In genomic region chr4:53586121-53586816, GRCh38 we compare ENCODE assay signal across 12 cellular contexts. TPM values are rescaled to one million over a fixed set of nuclear protein-coding genes. Genes with fewer than 3 reads are reported as not detected.
DNase-seq lines count a peak whose midpoint lies in the region; FAIRE-seq and TF ChIP-seq lines count a peak whose summit lies in the region.
"Had no signal": no experiment of that assay in that cellular context is flagged by ENCODE, and none has a peak within 500 bp of the region (broad histone marks: within the 10 kb centered on the region; RNA-seq: fewer than 3 reads in every experiment).

No MANE protein-coding gene starts in this region.

- no peak for FAIRE-seq in frontal cortex (lab: Jason Lieb, UNC)

- intact Hi-C loops in transverse colon (cut with DNase I; ENCODE audit: low total_unique reads) = no loop called here

- TF ChIP-seq POLR2A in transverse colon (IDR thresholded peaks at IDR 0.05) = no peak

- H3K9me3 ChIP-seq in adipocyte (ENCODE audit: control insufficient read depth, low read length) (no peaks in the 10 kb centered on the region), transverse colon (no peaks in the 10 kb centered on the region)
- H3K9me3 ChIP-seq: BLaER1 had no signal

- H3K4me1 ChIP-seq in adipocyte (ENCODE audit: control insufficient read depth, insufficient read depth, low read length) = peaks cover 7% of the 10 kb centered on the region
- peaks cover 0 to 35% (median 21%) of the 10 kb centered on the region in 4 donors for H3K4me1 ChIP-seq in transverse colon

- H3K36me3 ChIP-seq in adipocyte (ENCODE audit: control insufficient read depth, insufficient read depth, low read length, severe bottlenecking) = no peaks in the 10 kb centered on the region
- no peaks in the 10 kb centered on the region for H3K36me3 ChIP-seq in transverse colon
- H3K36me3 ChIP-seq: BLaER1 had no signal

- peak overlapping the region; percentile 59; the same call in 1 of the 2 replicates for H3K27ac ChIP-seq in 22Rv1
- H3K27ac ChIP-seq in transverse colon = peak overlapping the region in 1 of 4 donors; percentile 24
- H3K27ac ChIP-seq: BLaER1 had no signal

- TF ChIP-seq CTCF in 22Rv1 (IDR thresholded peaks at IDR 0.05) (no peak), fibroblast of villous mesenchyme (IDR thresholded peaks at IDR 0.05; ENCODE audit: insufficient read depth, low read depth, low read length) (no peak), transverse colon (IDR thresholded peaks at IDR 0.05) (no peak)

- H3K9ac ChIP-seq in adipocyte (ENCODE audit: low read length) = no peak overlapping the region
- H3K9ac ChIP-seq: BLaER1 had no signal

- WGBS in transverse colon (ENCODE audit: low coverage in 1 of 2), 2 donors = 68 to 78% methylated on average over 6 of the region's 6 CpGs

- in situ Hi-C loops in transverse colon (cut with MboI; ENCODE audit: low pct_ligation_motif_present in 1 of 4, low pct_unique_long_range_greater_than_20kb in 1 of 4, low sequenced_read_pairs in 3 of 4) = no loop called here

- TF ChIP-seq EP300 in transverse colon (IDR thresholded peaks at IDR 0.05; ENCODE audit: low read depth) = no peak

- DNase-seq in HCEC 1CT (peak; percentile 86), adipocyte (ENCODE audit: low read depth) (peak; percentile 87), fibroblast of villous mesenchyme (ENCODE audit: low read depth) (peak; percentile 88), transverse colon (no peak), frontal cortex (ENCODE audit: low spot score in 2 of 2) (no peak), NCI-H2029 (lab: John Stamatoyannopoulos, UW) (no peak)
- no peak for DNase-seq in activated CD4-positive, alpha-beta T cell treated with anti-CD3 and anti-CD28 coated beads for 4 hours
- DNase-seq: activated T-cell treated with anti-CD3 and anti-CD28 coated beads for 4 hours; central memory CD4-positive, alpha-beta T cell; NCI-H2171 had no signal

- H3K27me3 ChIP-seq in adipocyte (replicated peaks; ENCODE audit: control insufficient read depth, insufficient read depth, low read length) (no peaks in the 10 kb centered on the region), transverse colon (no peaks in the 10 kb centered on the region)
- H3K27me3 ChIP-seq: BLaER1 had no signal

- H3K4me3 ChIP-seq in adipocyte (ENCODE audit: low read length) (no peak overlapping the region), fibroblast of villous mesenchyme (ENCODE audit: low read depth, low read length) (no peak overlapping the region), transverse colon (no peak overlapping the region)
- H3K4me3 ChIP-seq: BLaER1 had no signal

RNA-seq across cellular contexts. Expression of gene LNX1, which starts 5.0 kb away (rescaled TPM):
- total RNA-seq in fibroblast of villous mesenchyme (0.43 and 1.3 TPM in 2 replicates), transverse colon (10 to 100 TPM in 3 of 4 donors, 1 to 10 TPM in 1; 2.6 to 35.5 (median 18.1) TPM), frontal cortex (67.7 TPM)

Comparison
In these comparisons a context has a peak if more than half of its experiments do, and no peak if none do; other contexts are left out.
1. DNase-seq: peak in HCEC 1CT (single experiment), adipocyte (single experiment) and fibroblast of villous mesenchyme (single experiment); none in transverse colon (single experiment), frontal cortex (0 of 2), activated CD4-positive, alpha-beta T cell treated with anti-CD3 and anti-CD28 coated beads for 4 hours (0 of 2) and NCI-H2029 (single experiment).